In genomic region chr16:69310479-69311114, GRCh38 we compare ENCODE assay signal across 8 cellular contexts. TPM values are rescaled to one million over a fixed set of nuclear protein-coding genes. Genes with fewer than 3 reads are reported as not detected.
A peak's percentile ranks its signal among the peaks of the same experiment; 100 is the strongest.
DNase-seq lines count a peak whose midpoint lies in the region; ATAC-seq, FAIRE-seq and TF ChIP-seq lines count a peak whose summit lies in the region.

No MANE protein-coding gene starts in this region.

- H3K36me3 Mint-ChIP-seq in mesothelial cell of epicardium, result peaks cover 2% of the 10 kb centered on the region

- peak overlapping the region; percentile 91 for H3K27ac Mint-ChIP-seq in mesothelial cell of epicardium

- H3K27me3 Mint-ChIP-seq in mesothelial cell of epicardium (ENCODE audit: low read depth), result no peaks in the 10 kb centered on the region

- peak; percentile 3 for ATAC-seq in HG03097 (IDR thresholded peaks at IDR 0.05; ENCODE audit: low FRiP score, unreplicated experiment)

- peak; percentile 39; the same call in 1 of the 2 replicates for TF ChIP-seq POLR2A in GM12892 (IDR thresholded peaks at IDR 0.05; ENCODE audit: low read depth, low read length)

- TF ChIP-seq CTCF in mesothelial cell of epicardium (IDR thresholded peaks at IDR 0.05; ENCODE audit: unreplicated experiment) (no peak), GM10266 (IDR thresholded peaks at IDR 0.05; ENCODE audit: control insufficient read depth, insufficient read depth, low read depth, missing control alignments) (no peak), GM13977 (IDR thresholded peaks at IDR 0.05; ENCODE audit: extremely low read depth, insufficient read depth, missing control alignments) (no peak)

- DNase-seq in GM12892 (ENCODE audit: insufficient read length), result no peak
- peak; percentile 26 for DNase-seq in brain pericyte (ENCODE audit: low read depth, low spot score)
- no peak for DNase-seq in mesothelial cell of epicardium (ENCODE audit: low spot score in 2 of 2, unreplicated experiment in 2 of 2)
- DNase-seq in amniotic stem cell (lab: John Stamatoyannopoulos, UW), result no peak
- DNase-seq in SHP77 treated with DMSO at 0.1 percent for 48 hours (lab: John Stamatoyannopoulos, UW), result no peak
- DNase-seq in GM10266 (ENCODE audit: extremely low spot score), result no peak
- DNase-seq in GM13977 (ENCODE audit: low spot score), result no peak

- H3K4me1 Mint-ChIP-seq in mesothelial cell of epicardium, result peaks cover 9% of the 10 kb centered on the region

- no peak for FAIRE-seq in GM12892 (lab: Jason Lieb, UNC)

- H3K4me3 Mint-ChIP-seq in mesothelial cell of epicardium, result peak overlapping the region; percentile 72

- no peaks in the 10 kb centered on the region for H3K9me3 Mint-ChIP-seq in mesothelial cell of epicardium

- in situ Hi-C loops in GM13977 (cut with MboI; ENCODE audit: low pct_unique_long_range_greater_than_20kb, low sequenced_read_pairs, unreplicated experiment), result no loop called here

RNA-seq across cellular contexts. Expression of gene VPS4A, which starts 0.6 kb away (rescaled TPM):
- 22.5 TPM for polyA plus RNA-seq in GM12892 (2012; ENCODE audit: missing spikeins)
- total RNA-seq in mesothelial cell of epicardium, result 28.0 to 30.3 TPM (median 29.8 TPM) in 3 replicates

RNA-seq across cellular contexts. Expression of gene PDF, which starts 19.8 kb away (rescaled TPM):
- 1.0 TPM for polyA plus RNA-seq in GM12892 (2012; ENCODE audit: missing spikeins)
- total RNA-seq in mesothelial cell of epicardium, result 13.5 to 14.1 TPM (median 13.6 TPM) in 3 replicates

RNA-seq across cellular contexts. Expression of gene COG8, which starts 28.8 kb away (rescaled TPM):
- polyA plus RNA-seq in GM12892 (2012; ENCODE audit: missing spikeins), result 9.9 TPM
- 48.2 to 49.4 TPM (median 49.0 TPM) in 3 replicates for total RNA-seq in mesothelial cell of epicardium

RNA-seq across cellular contexts. Expression of gene NIP7, which starts 29.0 kb away (rescaled TPM):
- 32.7 TPM for polyA plus RNA-seq in GM12892 (2012; ENCODE audit: missing spikeins)
- 27.2 to 31.4 TPM (median 30.5 TPM) in 3 replicates for total RNA-seq in mesothelial cell of epicardium

RNA-seq across cellular contexts. Expression of gene TMED6, which starts 41.0 kb away (rescaled TPM):
- polyA plus RNA-seq in GM12892 (2012; ENCODE audit: missing spikeins), result 2.1 TPM
- total RNA-seq in mesothelial cell of epicardium, result 1.2 to 1.7 TPM (median 1.4 TPM) in 3 replicates
